ENCODE assay signal across 9 cellular contexts in genomic region chr5:7445066-7445465, GRCh38. TPM values are rescaled to one million over a fixed set of nuclear protein-coding genes. Genes with fewer than 3 reads are reported as not detected.
"Had no signal": no experiment of that assay in that cellular context is flagged by ENCODE, and none has a peak within 500 bp of the region (broad histone marks: within the 10 kb centered on the region; RNA-seq: fewer than 3 reads in every experiment).

No MANE protein-coding gene starts in this region.

- DNase-seq: GM23248, GOT3, H7, HFFc6, IMR-90 had no signal

- H3K4me3 Mint-ChIP-seq: HFFc6 had no signal

- H3K9me3 ChIP-seq: HAP-1 had no signal

- H3K36me3 ChIP-seq: HAP-1 had no signal

- H3K4me3 ChIP-seq: GM23248, HAP-1, K562 had no signal

- H3K27ac ChIP-seq: GM23248 had no signal

- H3K9ac ChIP-seq: GM23248 had no signal

- ATAC-seq: HCT116, K562 had no signal

- H3K27ac Mint-ChIP-seq: HFFc6 had no signal

- H3K4me1 ChIP-seq: HAP-1 had no signal

RNA-seq across cellular contexts. Expression of gene ADCY2, which starts 49.1 kb away (rescaled TPM):
- total RNA-seq: GM23248, HFFc6, HT-29, IMR-90 had no signal
- polyA plus RNA-seq: IMR-90 had no signal
